27 cellular contexts compared by ENCODE assay signal in genomic region chr16:54766355-54766754, GRCh38.
"Had no signal": no experiment of that assay in that cellular context is flagged by ENCODE, and none has a peak within 500 bp of the region (broad histone marks: within the 10 kb centered on the region; RNA-seq: fewer than 3 reads in every experiment).

No MANE protein-coding gene starts in this region.

- DNase-seq: stimulated activated CD4-positive, alpha-beta T cell treated with anti-CD3 and anti-CD28 coated beads, Interleukin-2, amount 100 ng/mL, for 48 hours; stimulated activated CD4-positive, alpha-beta T cell treated with anti-CD3 and anti-CD28 coated beads, Interleukin-4, amount 100 ng/mL, for 1 hour; stimulated activated CD4-positive, alpha-beta T cell treated with anti-CD3 and anti-CD28 coated beads, Interleukin-4, amount 100 ng/mL, for 24 hours; stimulated activated CD4-positive, alpha-beta T cell treated with anti-CD3 and anti-CD28 coated beads, Interleukin-4, amount 100 ng/mL, for 4 hours; stimulated activated CD8-positive, alpha-beta memory T cell treated with anti-CD3 and anti-CD28 coated beads, Interleukin-4, amount 100 ng/mL, for 48 hours; stimulated activated naive B cell treated with anti-CD40 and anti-IgM and Interleukin-4, amounts not matched to agents 10 μg/mL and 1 μg/mL and 100 μg/mL, for 72 hours; stimulated activated naive CD4-positive, alpha-beta T cell; stimulated activated naive CD4-positive, alpha-beta T cell treated with Interleukin-2 at 50 U/mL for 16 hours; stimulated activated naive CD8-positive, alpha-beta T cell treated with anti-CD3 and anti-CD28 coated beads, Interleukin-15, amount 100 ng/mL, for 72 hours; stimulated activated naive CD8-positive, alpha-beta T cell treated with anti-CD3 and anti-CD28 coated beads, Interleukin-15, Interleukin-2, amounts not matched to agents 100 U/mL and 50 U/mL, for 24 hours; stomach; substantia nigra; testis; thyroid gland; tibial artery; transverse colon; trophoblast cell; upper lobe of left lung; upper lobe of right lung; uterus had no signal

- H3K9me3 ChIP-seq: suprapubic skin, testis, thoracic aorta, thyroid gland, tibial artery, transverse colon, upper lobe of right lung, uterus, vagina had no signal

- ATAC-seq: stimulated activated effector memory CD8-positive, alpha-beta T cell treated with anti-CD3 and anti-CD28 coated beads, Interleukin-12 subunit alpha, Interleukin-12 subunit beta, amount 100 ng/mL, for 72 hours; stimulated activated memory B cell treated with anti-CD40 and anti-IgM and Interleukin-4, amounts not matched to agents 10 μg/mL and 1 μg/mL and 100 μg/mL, for 72 hours; stimulated activated naive B cell treated with anti-CD40 and anti-IgM and Interleukin-4, amounts not matched to agents 10 μg/mL and 1 μg/mL and 100 μg/mL, for 72 hours; stimulated activated naive CD8-positive, alpha-beta T cell treated with anti-CD3 and anti-CD28 coated beads, Interleukin-15, amount 100 ng/mL, for 72 hours; stimulated activated naive CD8-positive, alpha-beta T cell treated with anti-CD3 and anti-CD28 coated beads, Interleukin-15, Interleukin-2, amounts not matched to agents 100 U/mL and 50 U/mL, for 24 hours; upper lobe of right lung had no signal

- H3K4me1 ChIP-seq: suprapubic skin, testis, thyroid gland, tibial artery, tibial nerve, transverse colon, upper lobe of left lung, upper lobe of right lung, uterus, vagina had no signal

- H3K4me3 ChIP-seq: stomach, suprapubic skin, testis, thoracic aorta, thyroid gland, tibial artery, tibial nerve, transverse colon, upper lobe of left lung, upper lobe of right lung, uterus, vagina had no signal

- H3K27ac ChIP-seq: stomach, suprapubic skin, testis, thoracic aorta, thyroid gland, tibial artery, tibial nerve, transverse colon, upper lobe of left lung, upper lobe of right lung, uterus, vagina had no signal

- H3K36me3 ChIP-seq: stomach, suprapubic skin, thoracic aorta, thyroid gland, tibial artery, tibial nerve, transverse colon, upper lobe of left lung, upper lobe of right lung, uterus, vagina had no signal

- FAIRE-seq: urothelium cell line had no signal

- H3K27me3 ChIP-seq: stomach, suprapubic skin, testis, thyroid gland, tibial artery, tibial nerve, transverse colon, upper lobe of left lung, upper lobe of right lung, uterus, vagina had no signal
